ENCODE assay signal across 19 cellular contexts in the genomic region with DNA sequence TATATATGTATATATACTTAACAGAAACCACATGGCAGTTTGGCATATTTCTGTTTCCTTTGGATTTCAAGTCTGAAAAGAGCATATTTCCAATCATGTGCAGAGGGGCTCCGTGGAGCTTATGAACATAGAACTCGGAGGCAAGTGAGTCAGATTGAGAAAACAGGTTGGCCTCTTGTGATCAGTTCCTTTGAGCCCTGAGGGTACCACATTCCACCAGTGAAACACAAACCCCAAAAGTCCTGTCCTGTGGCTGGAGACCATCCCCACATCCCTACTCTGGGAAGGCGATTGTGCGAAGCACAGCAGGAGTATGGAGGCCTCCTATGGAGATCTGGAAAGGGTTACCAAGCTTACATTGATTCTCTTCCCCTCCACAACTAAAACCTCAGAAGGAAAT.
"Had no signal": no experiment of that assay in that cellular context is flagged by ENCODE, and none has a peak within 500 bp of the region (broad histone marks: within the 10 kb centered on the region; RNA-seq: fewer than 3 reads in every experiment).

No MANE protein-coding gene starts in this region.

- H3K4me2 ChIP-seq: neural progenitor cell had no signal

- H3K4me1 ChIP-seq: neural progenitor cell, psoas muscle, spleen, testis, tibial artery had no signal

- ATAC-seq: left lobe of liver; mucosa of descending colon; natural killer cell treated with Interleukin-12 subunit alpha and Interleukin-12 subunit beta and Interleukin-15 and Interleukin-18, amount 100 ng/mL, for 72 hours; psoas muscle; right cardiac atrium; stimulated activated memory B cell treated with anti-CD40 and anti-IgM and Interleukin-4, amounts not matched to agents 10 μg/mL and 1 μg/mL and 100 μg/mL, for 72 hours; stimulated activated naive CD8-positive, alpha-beta T cell treated with anti-CD3 and anti-CD28 coated beads, Interleukin-15, Interleukin-2, amounts not matched to agents 100 U/mL and 50 U/mL, for 24 hours had no signal

- H3K27ac ChIP-seq: dorsolateral prefrontal cortex, neural progenitor cell, ovary, psoas muscle, sigmoid colon, spleen, testis, tibial artery had no signal

- H3K27me3 ChIP-seq: neural progenitor cell, ovary, sigmoid colon, spleen, testis, tibial artery had no signal

- H2AFZ ChIP-seq: neural progenitor cell had no signal

- DNase-seq: dorsolateral prefrontal cortex; effector CD4-positive, alpha-beta T cell; mucosa of descending colon; naive B cell; ovary; psoas muscle; right cardiac atrium; sigmoid colon; spleen; stimulated activated CD4-positive, alpha-beta T cell treated with anti-CD3 and anti-CD28 coated beads, Interleukin-4, amount 100 ng/mL, for 4 hours; stimulated activated naive CD8-positive, alpha-beta T cell treated with anti-CD3 and anti-CD28 coated beads, Interleukin-15, Interleukin-2, amounts not matched to agents 100 U/mL and 50 U/mL, for 24 hours; substantia nigra; testis; tibial artery had no signal

- H3K4me3 ChIP-seq: dorsolateral prefrontal cortex, lung, mucosa of descending colon, neural progenitor cell, ovary, psoas muscle, sigmoid colon, spleen, testis, tibial artery had no signal

- H3K9ac ChIP-seq: neural progenitor cell had no signal

- H3K36me3 ChIP-seq: neural progenitor cell, ovary, sigmoid colon, spleen, tibial artery had no signal

- H3K9me3 ChIP-seq: mucosa of descending colon, ovary, psoas muscle, sigmoid colon, testis, tibial artery had no signal
